Comparison of ENCODE assay signal across 20 cellular contexts in the genomic region with DNA sequence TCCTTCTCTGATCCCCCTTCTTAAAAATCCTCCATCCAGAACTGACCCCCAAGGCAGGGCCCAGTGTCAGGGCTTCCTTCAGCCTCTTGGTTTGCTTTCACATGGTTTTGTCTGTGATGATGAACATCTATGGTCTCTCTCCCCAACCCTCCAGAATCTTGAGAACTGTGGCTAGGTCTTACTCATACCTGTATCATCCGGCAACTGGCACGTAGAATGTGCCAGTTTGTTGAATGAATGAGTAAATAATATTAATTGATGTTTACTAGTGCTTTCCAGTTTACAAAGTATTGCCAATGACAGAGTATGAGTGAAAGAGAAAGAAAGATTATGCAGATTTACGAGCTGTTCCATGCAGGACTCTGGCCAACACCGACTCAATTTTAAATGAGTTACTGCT. TPM values are rescaled to one million over a fixed set of nuclear protein-coding genes. Genes with fewer than 3 reads are reported as not detected.
DNase-seq lines count a peak whose midpoint lies in the region; ATAC-seq and TF ChIP-seq lines count a peak whose summit lies in the region.
"Had no signal": no experiment of that assay in that cellular context is flagged by ENCODE, and none has a peak within 500 bp of the region (broad histone marks: within the 10 kb centered on the region; RNA-seq: fewer than 3 reads in every experiment).

No MANE protein-coding gene starts in this region.

- CTCF ChIA-PET in IMR-90 (lab: Yijun Ruan, JAX): no interaction called here

- no peak overlapping the region for H4K8ac ChIP-seq in IMR-90 (ENCODE audit: low read depth in 2 of 2, low read length in 2 of 2)

- no peak for DNase-seq in CD4-positive, CD25-positive, alpha-beta regulatory T cell
- DNase-seq in IMR-90: no peak
- peak; percentile 69 for DNase-seq in amniotic epithelial cell (ENCODE audit: low read depth)
- DNase-seq in foreskin keratinocyte: no peak
- DNase-seq in T-helper 1 cell: no peak
- DNase-seq in effector memory CD4-positive, alpha-beta T cell: no peak
- DNase-seq: AML-193, DND-41, GDM1, KBM-7, NCI-H1417, NCI-H187, NCI-H2107, NCI-H510A treated with DMSO at 0.1 percent for 48 hours, NCI-H774, SIG-M5 had no signal

- H3K9ac ChIP-seq in IMR-90 (ENCODE audit: low read depth, low read length): no peak overlapping the region

- no peak overlapping the region for H4K91ac ChIP-seq in IMR-90 (ENCODE audit: insufficient read depth, low read depth, low read length)

- no peaks in the 10 kb centered on the region for H3K9me1 ChIP-seq in IMR-90 (ENCODE audit: insufficient read depth, low read length)

- no peaks in the 10 kb centered on the region for H4K20me1 ChIP-seq in IMR-90 (ENCODE audit: insufficient read depth, low read length)

- no peak overlapping the region for H2BK5ac ChIP-seq in IMR-90 (ENCODE audit: low read depth, low read length, poor library complexity, severe bottlenecking)

- TF ChIP-seq CTCF in IMR-90 (conservative IDR thresholded peaks at IDR 0.05; ENCODE audit: low read depth, low read length): no peak
- TF ChIP-seq CTCF in foreskin keratinocyte (conservative IDR thresholded peaks at IDR 0.05): no peak

- H3K79me1 ChIP-seq in IMR-90 (ENCODE audit: low read depth in 1 of 2, low read length in 2 of 2): no peaks in the 10 kb centered on the region

- H2AK9ac ChIP-seq in IMR-90 (replicated peaks; ENCODE audit: low read depth, low read length, poor library complexity): no peak overlapping the region

- dilution Hi-C loops in IMR-90 (cut with HindIII; ENCODE audit: low sequenced_read_pairs, unreplicated experiment): no loop called here

- H3K27me3 ChIP-seq in CD4-positive, CD25-positive, alpha-beta regulatory T cell (ENCODE audit: control insufficient read depth, insufficient read depth, low read length): no peaks in the 10 kb centered on the region
- H3K27me3 ChIP-seq in IMR-90 (ENCODE audit: control insufficient read depth, insufficient read depth, low read length): no peaks in the 10 kb centered on the region
- peaks cover 6% of the 10 kb centered on the region for H3K27me3 ChIP-seq in foreskin keratinocyte
- no peaks in the 10 kb centered on the region for H3K27me3 ChIP-seq in effector memory CD4-positive, alpha-beta T cell (replicated peaks; ENCODE audit: control insufficient read depth, insufficient read depth, low read length, poor library complexity, severe bottlenecking)

- 58% methylated on average over 3 of the region's 4 CpGs; no CpG with 5 or more reads in 1 of the 2 experiments for WGBS in IMR-90 (ENCODE audit: extremely low coverage in 2 of 2, insufficient read length in 1 of 2), 2 experiments

- no peak overlapping the region for H4K5ac ChIP-seq in IMR-90 (ENCODE audit: low read depth, low read length)

- H3K4me1 ChIP-seq in CD4-positive, CD25-positive, alpha-beta regulatory T cell (ENCODE audit: control insufficient read depth, insufficient read depth, low read length, poor library complexity, severe bottlenecking): no peaks in the 10 kb centered on the region
- peaks cover 11% of the 10 kb centered on the region for H3K4me1 ChIP-seq in IMR-90 (ENCODE audit: control insufficient read depth, insufficient read depth, low read length)
- peaks cover 5% of the 10 kb centered on the region for H3K4me1 ChIP-seq in foreskin keratinocyte
- H3K4me1 ChIP-seq in effector memory CD4-positive, alpha-beta T cell (ENCODE audit: control insufficient read depth, insufficient read depth, low read length, poor library complexity, severe bottlenecking): no peaks in the 10 kb centered on the region

- no peak overlapping the region for H2BK20ac ChIP-seq in IMR-90 (ENCODE audit: low read depth, low read length)

- peaks cover 4% of the 10 kb centered on the region for H3K36me3 Mint-ChIP-seq in CD4-positive, CD25-positive, alpha-beta regulatory T cell
- H3K36me3 Mint-ChIP-seq: CD14-positive monocyte had no signal

- no TSS peak for BruUV-seq in IMR-90 (replicated peaks; lab: Mats Ljungman, UMichigan)

- peaks cover 0 to 9% (median 4%) of the 10 kb centered on the region in 4 donors for H3K4me1 Mint-ChIP-seq in CD4-positive, CD25-positive, alpha-beta regulatory T cell

- H3K27ac ChIP-seq in CD4-positive, CD25-positive, alpha-beta regulatory T cell (ENCODE audit: insufficient read depth, low read length, poor library complexity, severe bottlenecking): no peak overlapping the region
- H3K27ac ChIP-seq in IMR-90 (ENCODE audit: insufficient read depth, low read length) (no peak overlapping the region), foreskin keratinocyte (no peak overlapping the region)
- H3K27ac ChIP-seq in effector memory CD4-positive, alpha-beta T cell (ENCODE audit: insufficient read depth, low read length, poor library complexity, severe bottlenecking): no peak overlapping the region
- H3K27ac ChIP-seq: RWPE1 had no signal

- H3K9me3 Mint-ChIP-seq in CD4-positive, CD25-positive, alpha-beta regulatory T cell: peaks cover 0 to 6% (median 0%) of the 10 kb centered on the region in 7 donors

- no peak for ATAC-seq in CD4-positive, CD25-positive, alpha-beta regulatory T cell (ENCODE audit: low read depth in 2 of 2)
- ATAC-seq in IMR-90 (ENCODE audit: low read depth): no peak
- ATAC-seq in foreskin keratinocyte: peak; percentile 70
- no peak for ATAC-seq in GM19324 (IDR thresholded peaks at IDR 0.05; ENCODE audit: low FRiP score, unreplicated experiment)
- ATAC-seq: SK-N-SH treated with all-trans-retinoic acid at 6 μM for 48 hours had no signal

- no peak for TF ChIP-seq RAD21 in IMR-90 (IDR thresholded peaks at IDR 0.05; ENCODE audit: low read length)

- H3K4me3 Mint-ChIP-seq in CD4-positive, CD25-positive, alpha-beta regulatory T cell: peak overlapping the region in 1 of 4 donors; percentile 34
- H3K4me3 Mint-ChIP-seq: CD14-positive monocyte had no signal

- peak overlapping the region; percentile 24 to 67 (median 37) for H3K27ac Mint-ChIP-seq in CD4-positive, CD25-positive, alpha-beta regulatory T cell
- H3K27ac Mint-ChIP-seq: CD14-positive monocyte had no signal

- H3K56ac ChIP-seq in IMR-90 (ENCODE audit: extremely low read depth, insufficient read depth, low read length): no peak overlapping the region

- no peak overlapping the region for H3K14ac ChIP-seq in IMR-90 (replicated peaks; ENCODE audit: low read depth, low read length)

- H3K4ac ChIP-seq in IMR-90 (ENCODE audit: low read depth, low read length): no peak overlapping the region

- H2BK120ac ChIP-seq in IMR-90 (ENCODE audit: low read depth, low read length): no peak overlapping the region

- no peaks in the 10 kb centered on the region for H3K9me3 ChIP-seq in CD4-positive, CD25-positive, alpha-beta regulatory T cell (ENCODE audit: control insufficient read depth in 2 of 2, low read length in 2 of 2)
- H3K9me3 ChIP-seq in IMR-90 (ENCODE audit: control insufficient read depth, insufficient read depth, low read length): no peaks in the 10 kb centered on the region
- H3K9me3 ChIP-seq in effector memory CD4-positive, alpha-beta T cell (ENCODE audit: control insufficient read depth, low read length): no peaks in the 10 kb centered on the region

- H3K36me3 ChIP-seq in CD4-positive, CD25-positive, alpha-beta regulatory T cell (ENCODE audit: control insufficient read depth, insufficient read depth, low read length): no peaks in the 10 kb centered on the region
- H3K36me3 ChIP-seq in IMR-90 (ENCODE audit: control insufficient read depth, insufficient read depth, low read length): no peaks in the 10 kb centered on the region
- H3K36me3 ChIP-seq in effector memory CD4-positive, alpha-beta T cell (ENCODE audit: control insufficient read depth, insufficient read depth, low read length): no peaks in the 10 kb centered on the region

- intact Hi-C loops in IMR-90 (cut with micrococcal nuclease): loop anchor here (5.0 kb wide), 1 partner anchor 79 kb away; no protein-coding TSS in a partner anchor

- no peak overlapping the region for H2AFZ ChIP-seq in IMR-90 (replicated peaks; ENCODE audit: low read length, poor library complexity)

- no peak overlapping the region for H3K23ac ChIP-seq in IMR-90 (ENCODE audit: low read depth, low read length)

- POLR2A ChIA-PET in IMR-90 (lab: Charles Lee; ENCODE audit: unreplicated experiment): no interaction called here

- TF ChIP-seq POLR2A in IMR-90 (IDR thresholded peaks at IDR 0.05; ENCODE audit: low read depth, low read length): no peak

- peaks cover 4% of the 10 kb centered on the region for H3K27me3 Mint-ChIP-seq in CD4-positive, CD25-positive, alpha-beta regulatory T cell

- in situ Hi-C loops in IMR-90 (cut with MboI; ENCODE audit: low sequenced_read_pairs): no loop called here

- 0 out of 2 replicates have a peak overlapping the region, but pooled peaks have one; percentile 1 for H3K18ac ChIP-seq in IMR-90 (ENCODE audit: low read depth, low read length)

- H3K4me3 ChIP-seq in CD4-positive, CD25-positive, alpha-beta regulatory T cell (ENCODE audit: low read depth, low read length): no peak overlapping the region
- no peak overlapping the region for H3K4me3 ChIP-seq in IMR-90 (ENCODE audit: insufficient read depth, low read depth, low read length)
- H3K4me3 ChIP-seq in effector memory CD4-positive, alpha-beta T cell (ENCODE audit: insufficient read depth, low read depth, low read length, poor library complexity, severe bottlenecking): no peak overlapping the region

- H3K4me2 ChIP-seq in IMR-90 (ENCODE audit: low read depth, low read length): no peak overlapping the region

- no peak overlapping the region for H2BK15ac ChIP-seq in IMR-90 (ENCODE audit: low read depth, low read length)

- H2AK5ac ChIP-seq in IMR-90 (ENCODE audit: low read depth, low read length): no peak overlapping the region

TF ChIP-seq in IMR-90, 13 proteins besides CTCF, POLR2A, EP300 and RAD21 (continues in another document):
- TF ChIP-seq SMC3 (IDR thresholded peaks at IDR 0.05; ENCODE audit: low read depth, low read length) (no peak), MAFK (IDR thresholded peaks at IDR 0.05; ENCODE audit: low read depth, low read length) (no peak), RFX5 (IDR thresholded peaks at IDR 0.05; ENCODE audit: low read depth, low read length) (no peak), CEBPB (IDR thresholded peaks at IDR 0.05; ENCODE audit: low read depth, low read length) (no peak)
- TF ChIP-seq, protein P1, sequence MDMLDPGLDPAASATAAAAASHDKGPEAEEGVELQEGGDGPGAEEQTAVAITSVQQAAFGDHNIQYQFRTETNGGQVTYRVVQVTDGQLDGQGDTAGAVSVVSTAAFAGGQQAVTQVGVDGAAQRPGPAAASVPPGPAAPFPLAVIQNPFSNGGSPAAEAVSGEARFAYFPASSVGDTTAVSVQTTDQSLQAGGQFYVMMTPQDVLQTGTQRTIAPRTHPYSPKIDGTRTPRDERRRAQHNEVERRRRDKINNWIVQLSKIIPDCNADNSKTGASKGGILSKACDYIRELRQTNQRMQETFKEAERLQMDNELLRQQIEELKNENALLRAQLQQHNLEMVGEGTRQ (IDR thresholded peaks at IDR 0.05; ENCODE audit: low read depth, low read length): no peak

RNA-seq across cellular contexts. Expression of gene TRIB2, which starts 30.0 kb away (rescaled TPM):
- 180 TPM for total RNA-seq in CD4-positive, CD25-positive, alpha-beta regulatory T cell
- polyA plus RNA-seq in CD4-positive, CD25-positive, alpha-beta regulatory T cell: 100 to 1,000 TPM in 3 of 4 donors, 10 to 100 TPM in 1; 87.6 to 131 (median 109) TPM
- total RNA-seq in IMR-90 (2012; rRNA removed) (12.7 and 16.1 TPM in 2 replicates), foreskin keratinocyte (5.0 and 5.9 TPM in 2 replicates)
- polyA plus RNA-seq in IMR-90 (2012; rRNA removed) (10.7 and 12.0 TPM in 2 replicates), foreskin keratinocyte (2.9 and 3.7 TPM in 2 replicates)
- 8.4 and 17.9 TPM in 2 replicates for polyA plus RNA-seq in IMR-90 (2012; cell fraction: cytosol; rRNA removed)
- 30.1 and 46.8 TPM in 2 replicates for polyA plus RNA-seq in IMR-90 (2012; cell fraction: nucleus; rRNA removed; ENCODE audit: low replicate concordance)

Comparison
In these comparisons a context has a peak if more than half of its experiments do, and no peak if none do; other contexts are left out.
1. RNA of gene TRIB2, which starts 30.0 kb away (total RNA-seq): 180 TPM in CD4-positive, CD25-positive, alpha-beta regulatory T cell (single experiment); 12.7 to 16.1 TPM in IMR-90 and 5.0 to 5.9 TPM in foreskin keratinocyte; every median in the first group is over 10 times any median in the second.